32 cellular contexts compared by ENCODE assay signal in the genomic region with DNA sequence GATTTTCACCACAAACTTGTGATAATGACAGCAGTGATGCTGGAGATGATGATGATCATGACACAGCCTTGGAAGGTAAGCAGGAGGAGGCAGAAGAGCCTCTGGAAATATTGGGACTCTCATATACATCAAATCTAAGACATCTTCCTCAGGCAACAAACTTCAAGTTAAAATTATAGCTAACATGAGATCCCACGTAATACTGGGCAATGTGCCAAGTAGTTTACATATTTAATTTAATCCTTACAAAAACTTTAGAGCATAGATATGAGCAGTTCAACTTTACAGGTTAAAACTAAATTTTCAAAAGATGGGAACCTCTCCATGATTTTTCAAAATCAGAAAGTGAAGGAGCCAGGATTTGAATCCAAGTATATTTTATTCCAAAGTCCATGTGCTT. TPM values are rescaled to one million over a fixed set of nuclear protein-coding genes. Genes with fewer than 3 reads are reported as not detected.
"Had no signal": no experiment of that assay in that cellular context is flagged by ENCODE, and none has a peak within 500 bp of the region (broad histone marks: within the 10 kb centered on the region; RNA-seq: fewer than 3 reads in every experiment).

No MANE protein-coding gene starts in this region.

- H3K9me3 ChIP-seq: stomach, suprapubic skin, testis, thoracic aorta, thyroid gland, tibial artery, tibial nerve, transverse colon, upper lobe of left lung, upper lobe of right lung, uterus, vagina had no signal

- DNase-seq: stimulated activated CD4-positive, alpha-beta T cell treated with anti-CD3 and anti-CD28 coated beads, Interleukin-2, amount 100 ng/mL, for 48 hours; stimulated activated CD4-positive, alpha-beta T cell treated with anti-CD3 and anti-CD28 coated beads, Interleukin-4, amount 100 ng/mL, for 1 hour; stimulated activated CD4-positive, alpha-beta T cell treated with anti-CD3 and anti-CD28 coated beads, Interleukin-4, amount 100 ng/mL, for 24 hours; stimulated activated CD4-positive, alpha-beta T cell treated with anti-CD3 and anti-CD28 coated beads, Interleukin-4, amount 100 ng/mL, for 4 hours; stimulated activated CD8-positive, alpha-beta memory T cell treated with anti-CD3 and anti-CD28 coated beads, Interleukin-4, amount 100 ng/mL, for 48 hours; stimulated activated naive B cell treated with anti-CD40 and anti-IgM and Interleukin-4, amounts not matched to agents 10 μg/mL and 1 μg/mL and 100 μg/mL, for 72 hours; stimulated activated naive CD4-positive, alpha-beta T cell; stimulated activated naive CD4-positive, alpha-beta T cell treated with Interleukin-2 at 50 U/mL for 16 hours; stimulated activated naive CD8-positive, alpha-beta T cell treated with anti-CD3 and anti-CD28 coated beads, Interleukin-15, amount 100 ng/mL, for 72 hours; stimulated activated naive CD8-positive, alpha-beta T cell treated with anti-CD3 and anti-CD28 coated beads, Interleukin-15, Interleukin-2, amounts not matched to agents 100 U/mL and 50 U/mL, for 24 hours; stomach; substantia nigra; testis; thyroid gland; tibial artery; transverse colon; trophoblast cell; upper lobe of left lung; upper lobe of right lung; uterus had no signal

- H3K4me1 ChIP-seq: stomach, suprapubic skin, testis, thyroid gland, tibial artery, tibial nerve, transverse colon, upper lobe of left lung, upper lobe of right lung, uterus, vagina had no signal

- H3K27me3 ChIP-seq: stomach, suprapubic skin, testis, thyroid gland, tibial artery, tibial nerve, transverse colon, upper lobe of left lung, upper lobe of right lung, uterus, vagina had no signal

- H3K27ac ChIP-seq: stomach, suprapubic skin, testis, thoracic aorta, thyroid gland, tibial artery, tibial nerve, transverse colon, upper lobe of left lung, upper lobe of right lung, uterus, vagina had no signal

- ATAC-seq: stimulated activated effector memory CD8-positive, alpha-beta T cell treated with anti-CD3 and anti-CD28 coated beads, Interleukin-12 subunit alpha, Interleukin-12 subunit beta, amount 100 ng/mL, for 72 hours; stimulated activated memory B cell treated with anti-CD40 and anti-IgM and Interleukin-4, amounts not matched to agents 10 μg/mL and 1 μg/mL and 100 μg/mL, for 72 hours; stimulated activated naive B cell treated with anti-CD40 and anti-IgM and Interleukin-4, amounts not matched to agents 10 μg/mL and 1 μg/mL and 100 μg/mL, for 72 hours; stimulated activated naive CD8-positive, alpha-beta T cell treated with anti-CD3 and anti-CD28 coated beads, Interleukin-15, amount 100 ng/mL, for 72 hours; stimulated activated naive CD8-positive, alpha-beta T cell treated with anti-CD3 and anti-CD28 coated beads, Interleukin-15, Interleukin-2, amounts not matched to agents 100 U/mL and 50 U/mL, for 24 hours; upper lobe of right lung had no signal

- H3K36me3 ChIP-seq: stomach, suprapubic skin, thoracic aorta, thyroid gland, tibial artery, tibial nerve, transverse colon, upper lobe of left lung, upper lobe of right lung, uterus, vagina had no signal

- H3K4me3 ChIP-seq: stomach, suprapubic skin, testis, thoracic aorta, thyroid gland, tibial artery, tibial nerve, transverse colon, upper lobe of left lung, upper lobe of right lung, uterus, vagina had no signal

- FAIRE-seq: urothelium cell line had no signal

RNA-seq across cellular contexts. Expression of gene OR52B2, which starts 19.0 kb away (rescaled TPM):
- total RNA-seq: stomach, suprapubic skin, temporal lobe, thoracic aorta, upper lobe of right lung, ureter, urinary bladder, uterus, vagina had no signal
- polyA plus RNA-seq: stomach, thymus, urinary bladder had no signal

RNA-seq across cellular contexts. Expression of gene OR56B4, which starts 43.6 kb away (rescaled TPM):
- total RNA-seq: stomach, subcutaneous adipose tissue, suprapubic skin, temporal lobe, testis, thoracic aorta, thyroid gland, tibial nerve, transverse colon, upper lobe of left lung, upper lobe of right lung, ureter, urinary bladder, uterus, vagina had no signal
- polyA plus RNA-seq: thymus, urinary bladder had no signal

RNA-seq across cellular contexts. Expression of gene OR52W1, which starts 47.9 kb away (rescaled TPM):
- total RNA-seq: stomach, subcutaneous adipose tissue, suprapubic skin, temporal lobe, testis, thoracic aorta, thyroid gland, tibial nerve, transverse colon, upper lobe of left lung, upper lobe of right lung, ureter, urinary bladder, uterus, vagina had no signal
- polyA plus RNA-seq: stomach, urinary bladder had no signal

RNA-seq across cellular contexts. Expression of gene C11orf42, which starts 54.2 kb away (rescaled TPM):
- total RNA-seq: stomach, subcutaneous adipose tissue, suprapubic skin, temporal lobe, thoracic aorta, thyroid gland, tibial nerve, transverse colon, upper lobe of left lung, upper lobe of right lung, ureter, urinary bladder, uterus, vagina had no signal
- polyA plus RNA-seq: stomach, thymus, urinary bladder had no signal
